ENCODE assay signal across 11 cellular contexts in genomic region chr19:1746401-1747284, GRCh38. TPM values are rescaled to one million over a fixed set of nuclear protein-coding genes. Genes with fewer than 3 reads are reported as not detected.
DNase-seq lines count a peak whose midpoint lies in the region; ATAC-seq and TF ChIP-seq lines count a peak whose summit lies in the region.
"Had no signal": no experiment of that assay in that cellular context is flagged by ENCODE, and none has a peak within 500 bp of the region (broad histone marks: within the 10 kb centered on the region; RNA-seq: fewer than 3 reads in every experiment).

No MANE protein-coding gene starts in this region.

- H3K18ac ChIP-seq in IMR-90 (ENCODE audit: low read depth, low read length): no peak overlapping the region

- 4% methylated on average over 5 of the region's 31 CpGs; no CpG with 5 or more reads in 1 of the 2 experiments for WGBS in IMR-90 (ENCODE audit: extremely low coverage in 2 of 2, insufficient read length in 1 of 2), 2 experiments

- peaks cover 6% of the 10 kb centered on the region for H4K20me1 ChIP-seq in IMR-90 (ENCODE audit: insufficient read depth, low read length)

- no peak overlapping the region; the same call in 2 of the 3 replicates for H2BK15ac ChIP-seq in IMR-90 (ENCODE audit: low read depth, low read length)

- H3K56ac ChIP-seq in IMR-90 (ENCODE audit: extremely low read depth, insufficient read depth, low read length): no peak overlapping the region

- no peak overlapping the region for H3K4me3 Mint-ChIP-seq in stimulated activated memory B cell treated with anti-CD40 and anti-IgM and Interleukin-4, amounts not matched to agents 10 μg/mL and 1 μg/mL and 100 μg/mL, for 72 hours
- H3K4me3 Mint-ChIP-seq: dendritic cell treated with granulocyte-macrophage colony-stimulating factor and Interleukin-4, amounts not matched to agents 40 ng/mL and 50 ng/mL, for 4 days had no signal

- no peak overlapping the region for H2BK5ac ChIP-seq in IMR-90 (ENCODE audit: low read depth, low read length, poor library complexity, severe bottlenecking)

- peaks cover 6% of the 10 kb centered on the region for H3K9me1 ChIP-seq in IMR-90 (ENCODE audit: insufficient read depth, low read length)

- DNase-seq in IMR-90 (peak; percentile 13), brain microvascular endothelial cell (peak; percentile 9), iPS-NIHi11 (ENCODE audit: low spot score) (no peak), NCI-H146 (lab: John Stamatoyannopoulos, UW) (no peak)
- DNase-seq: NCI-H1694 had no signal

- H3K4me1 ChIP-seq in ES-I3 (ENCODE audit: insufficient read depth, low read length): no peaks in the 10 kb centered on the region; the same call in 1 of the 2 replicates
- H3K4me1 ChIP-seq in IMR-90 (ENCODE audit: control insufficient read depth, insufficient read depth, low read length): peaks cover 12% of the 10 kb centered on the region
- peaks cover 45% of the 10 kb centered on the region for H3K4me1 ChIP-seq in mucosa of stomach (ENCODE audit: control insufficient read depth, insufficient read depth, low read length)

- H3K27me3 Mint-ChIP-seq in stimulated activated memory B cell treated with anti-CD40 and anti-IgM and Interleukin-4, amounts not matched to agents 10 μg/mL and 1 μg/mL and 100 μg/mL, for 72 hours: peaks cover 71% of the 10 kb centered on the region

- H3K4me1 Mint-ChIP-seq in stimulated activated memory B cell treated with anti-CD40 and anti-IgM and Interleukin-4, amounts not matched to agents 10 μg/mL and 1 μg/mL and 100 μg/mL, for 72 hours: peaks cover 29% of the 10 kb centered on the region

- H3K36me3 ChIP-seq in ES-I3 (ENCODE audit: insufficient read depth, low read length) (no peaks in the 10 kb centered on the region), IMR-90 (ENCODE audit: control insufficient read depth, insufficient read depth, low read length) (no peaks in the 10 kb centered on the region), brain microvascular endothelial cell (replicated peaks) (no peaks in the 10 kb centered on the region), mucosa of stomach (ENCODE audit: control insufficient read depth, insufficient read depth, low read length) (no peaks in the 10 kb centered on the region)
- H3K36me3 ChIP-seq: prostate gland had no signal

- H3K36me3 Mint-ChIP-seq in stimulated activated memory B cell treated with anti-CD40 and anti-IgM and Interleukin-4, amounts not matched to agents 10 μg/mL and 1 μg/mL and 100 μg/mL, for 72 hours: no peaks in the 10 kb centered on the region

- no peak overlapping the region for H4K91ac ChIP-seq in IMR-90 (ENCODE audit: insufficient read depth, low read depth, low read length)

- H2AFZ ChIP-seq in IMR-90 (replicated peaks; ENCODE audit: low read length, poor library complexity): peak overlapping the region; percentile 69

- H2AK9ac ChIP-seq in IMR-90 (replicated peaks; ENCODE audit: low read depth, low read length, poor library complexity): peak overlapping the region; percentile 51

- CTCF ChIA-PET in IMR-90 (lab: Yijun Ruan, JAX): no interaction called here

- in situ Hi-C loops in IMR-90 (cut with MboI; ENCODE audit: low sequenced_read_pairs) (no loop called here), brain microvascular endothelial cell (cut with HindIII; ENCODE audit: low pct_ligation_motif_present, low sequenced_read_pairs) (no loop called here)

- POLR2A ChIA-PET in IMR-90 (lab: Charles Lee; ENCODE audit: unreplicated experiment): no interaction called here

- TF ChIP-seq CTCF in IMR-90 (conservative IDR thresholded peaks at IDR 0.05; ENCODE audit: low read depth, low read length) (no peak), brain microvascular endothelial cell (IDR thresholded peaks at IDR 0.05; ENCODE audit: low read depth, low read length, missing control alignments) (no peak)

- dilution Hi-C loops in IMR-90 (cut with HindIII; ENCODE audit: low sequenced_read_pairs, unreplicated experiment): no loop called here

- H2BK20ac ChIP-seq in IMR-90 (ENCODE audit: low read depth, low read length): no peak overlapping the region

- H2AK5ac ChIP-seq in IMR-90 (ENCODE audit: low read depth, low read length): peak overlapping the region; percentile 9; the same call in 1 of the 2 replicates

- no peak overlapping the region for H4K5ac ChIP-seq in IMR-90 (ENCODE audit: low read depth, low read length)

- H2BK120ac ChIP-seq in IMR-90 (ENCODE audit: low read depth, low read length): peak overlapping the region; percentile 21; the same call in 1 of the 2 replicates

- H3K9me3 ChIP-seq in ES-I3 (ENCODE audit: control insufficient read depth, insufficient read depth, low read length) (no peaks in the 10 kb centered on the region), IMR-90 (ENCODE audit: control insufficient read depth, insufficient read depth, low read length) (no peaks in the 10 kb centered on the region), mucosa of stomach (ENCODE audit: control insufficient read depth, low read length) (no peaks in the 10 kb centered on the region)
- H3K9me3 ChIP-seq: prostate gland had no signal

- H3K14ac ChIP-seq in IMR-90 (replicated peaks; ENCODE audit: low read depth, low read length): no peak overlapping the region

- H3K27me3 ChIP-seq in IMR-90 (ENCODE audit: control insufficient read depth, insufficient read depth, low read length): peaks cover 55% of the 10 kb centered on the region
- H3K27me3 ChIP-seq in brain microvascular endothelial cell (replicated peaks): peaks cover 53% of the 10 kb centered on the region
- peaks cover 42% of the 10 kb centered on the region for H3K27me3 ChIP-seq in mucosa of stomach (ENCODE audit: control insufficient read depth, insufficient read depth, low read length)

- H3K4me3 ChIP-seq in IMR-90 (ENCODE audit: insufficient read depth, low read depth, low read length): no peak overlapping the region
- H3K4me3 ChIP-seq in brain microvascular endothelial cell (ENCODE audit: low read depth, low read length): no peak overlapping the region
- no peak overlapping the region for H3K4me3 ChIP-seq in mucosa of stomach (ENCODE audit: low read length)
- H3K4me3 ChIP-seq: prostate gland had no signal

- H3K4me2 ChIP-seq in IMR-90 (ENCODE audit: low read depth, low read length): 0 out of 2 replicates have a peak overlapping the region, but pooled peaks have one; percentile 19

- no peak for TF ChIP-seq POLR2A in IMR-90 (IDR thresholded peaks at IDR 0.05; ENCODE audit: low read depth, low read length)

- H3K9me3 Mint-ChIP-seq in stimulated activated memory B cell treated with anti-CD40 and anti-IgM and Interleukin-4, amounts not matched to agents 10 μg/mL and 1 μg/mL and 100 μg/mL, for 72 hours: no peaks in the 10 kb centered on the region
- H3K9me3 Mint-ChIP-seq: dendritic cell treated with granulocyte-macrophage colony-stimulating factor and Interleukin-4, amounts not matched to agents 40 ng/mL and 50 ng/mL, for 4 days had no signal

- H3K9ac ChIP-seq in ES-I3 (ENCODE audit: low read depth, low read length) (peak overlapping the region; percentile 7; the same call in 1 of the 2 replicates), IMR-90 (ENCODE audit: low read depth, low read length) (no peak overlapping the region), mucosa of stomach (ENCODE audit: low read length) (peak overlapping the region; percentile 22)

- H3K23ac ChIP-seq in IMR-90 (ENCODE audit: low read depth, low read length): no peak overlapping the region

- no peak overlapping the region for H3K27ac Mint-ChIP-seq in stimulated activated memory B cell treated with anti-CD40 and anti-IgM and Interleukin-4, amounts not matched to agents 10 μg/mL and 1 μg/mL and 100 μg/mL, for 72 hours
- H3K27ac Mint-ChIP-seq: dendritic cell treated with granulocyte-macrophage colony-stimulating factor and Interleukin-4, amounts not matched to agents 40 ng/mL and 50 ng/mL, for 4 days had no signal

- H3K27ac ChIP-seq in IMR-90 (ENCODE audit: insufficient read depth, low read length) (no peak overlapping the region), brain microvascular endothelial cell (no peak overlapping the region)
- H3K27ac ChIP-seq: prostate gland had no signal

- intact Hi-C loops in IMR-90 (cut with micrococcal nuclease): no loop called here

- BruUV-seq in IMR-90 (replicated peaks; lab: Mats Ljungman, UMichigan): no TSS peak

- H3K4ac ChIP-seq in IMR-90 (ENCODE audit: low read depth, low read length): no peak overlapping the region

- peak; percentile 40 for ATAC-seq in IMR-90 (ENCODE audit: low read depth)
- no peak for ATAC-seq in stimulated activated memory B cell treated with anti-CD40 and anti-IgM and Interleukin-4, amounts not matched to agents 10 μg/mL and 1 μg/mL and 100 μg/mL, for 72 hours

- no peak overlapping the region for H4K8ac ChIP-seq in IMR-90 (ENCODE audit: low read depth in 2 of 2, low read length in 2 of 2)

- H3K79me1 ChIP-seq in IMR-90 (ENCODE audit: low read depth in 1 of 2, low read length in 2 of 2): no peaks in the 10 kb centered on the region

- TF ChIP-seq RAD21 in IMR-90 (IDR thresholded peaks at IDR 0.05; ENCODE audit: low read length): no peak

TF ChIP-seq in IMR-90, 13 proteins besides CTCF, POLR2A, EP300 and RAD21:
- TF ChIP-seq CEBPB (IDR thresholded peaks at IDR 0.05; ENCODE audit: low read depth, low read length): no peak
TF ChIP-seq in IMR-90: peak in this region for 0.

RNA-seq across cellular contexts. Expression of gene ONECUT3, which starts 6.7 kb away (rescaled TPM):
- total RNA-seq in IMR-90 (2012; rRNA removed): not detected in 2 replicates
- not detected in 2 replicates for polyA plus RNA-seq in IMR-90 (2012; rRNA removed)
- not detected in 2 replicates for polyA plus RNA-seq in IMR-90 (2012; cell fraction: cytosol; rRNA removed)
- not detected in 2 replicates for polyA plus RNA-seq in IMR-90 (2012; cell fraction: nucleus; rRNA removed; ENCODE audit: low replicate concordance)
- total RNA-seq: kidney epithelial cell, prostate gland had no signal

Comparison
In these comparisons a context has a peak if more than half of its experiments do, and no peak if none do; other contexts are left out.
1. DNase-seq: peak in IMR-90 (single experiment) and brain microvascular endothelial cell (single experiment); none in iPS-NIHi11 (single experiment) and NCI-H146 (single experiment).